Comparison of ENCODE assay signal across 8 cellular contexts in the genomic region with DNA sequence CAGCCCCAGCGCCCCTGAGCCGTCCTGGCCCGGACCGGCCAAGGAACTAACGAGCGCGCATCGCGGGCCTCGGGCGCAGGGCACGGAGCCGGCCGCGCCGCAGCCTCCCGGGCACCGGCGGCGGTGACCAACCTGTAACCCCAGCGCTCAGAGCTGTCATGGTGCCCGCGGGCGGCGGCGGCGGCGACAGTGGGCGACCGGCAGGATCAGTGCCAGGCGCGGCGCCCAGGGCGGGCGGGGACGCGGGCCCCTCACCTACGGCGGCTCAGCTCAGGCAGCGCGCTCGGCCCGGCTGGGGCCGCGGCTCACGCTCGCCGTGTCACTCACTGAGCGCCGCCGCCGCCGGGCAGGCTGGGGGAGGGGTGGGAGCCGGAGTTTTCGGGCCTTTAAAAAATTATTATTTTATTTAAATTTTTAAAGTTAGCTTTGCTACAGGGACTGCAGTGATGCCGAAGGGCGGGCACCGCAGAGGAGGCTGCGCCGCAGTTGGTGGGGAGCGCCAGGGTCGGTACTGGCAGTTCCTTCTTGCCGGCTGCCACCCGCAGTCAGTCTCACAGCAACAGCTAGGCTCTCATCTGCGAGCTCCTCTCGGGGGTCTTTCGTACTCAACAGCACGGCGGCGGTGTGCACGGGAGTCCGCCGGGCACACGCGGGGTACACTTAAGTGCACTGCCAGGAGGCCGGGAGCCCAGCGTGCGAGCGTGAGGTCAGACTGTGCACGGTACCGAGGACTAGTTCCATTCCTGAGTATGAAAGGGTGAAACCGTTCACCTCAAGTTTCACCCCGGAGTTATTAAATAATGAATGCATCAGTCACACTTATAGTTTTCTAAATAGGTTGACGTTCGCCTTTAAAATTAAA. TPM values are rescaled to one million over a fixed set of nuclear protein-coding genes. Genes with fewer than 3 reads are reported as not detected.
DNase-seq lines count a peak whose midpoint lies in the region; ATAC-seq and TF ChIP-seq lines count a peak whose summit lies in the region.

A gene (minus strand): TSS at position 328 of the 862 bp plus-strand sequence. CDS start 17,382 bp downstream, outside the sequence.

- in situ Hi-C loops in gastrocnemius medialis (cut with MboI; ENCODE audit: low sequenced_read_pairs in 4 of 4): no loop called here

- H3K4me3 ChIP-seq in AG09309 (ENCODE audit: control insufficient read depth, low read depth, low read length) (peak within 1 kb of the TSS; percentile 58), iPS-11a (ENCODE audit: low read depth, low read length) (peak within 1 kb of the TSS; percentile 60), gastrocnemius medialis (peak within 1 kb of the TSS; percentile 52 to 74 (median 56))

- no peak for TF ChIP-seq POLR2A in gastrocnemius medialis (IDR thresholded peaks at IDR 0.05)

- peaks cover 0 to 16% (median 0%) of the 10 kb centered on the region in 3 donors for H3K27me3 ChIP-seq in gastrocnemius medialis

- intact Hi-C loops in gastrocnemius medialis (cut with DNase I; ENCODE audit: low total_unique reads): no loop called here

- no peaks in the 10 kb centered on the region for H3K9me3 ChIP-seq in gastrocnemius medialis

- no peak for TF ChIP-seq CTCF in AG09309 (IDR thresholded peaks at IDR 0.05; ENCODE audit: control insufficient read depth, insufficient read depth, low read depth, low read length, missing control alignments)
- TF ChIP-seq CTCF in gastrocnemius medialis (IDR thresholded peaks at IDR 0.05 in 4 of 5, conservative IDR thresholded peaks at IDR 0.05 in 1 of 5): no peak

- ATAC-seq in HG02759 (IDR thresholded peaks at IDR 0.05; ENCODE audit: unreplicated experiment) (peak; percentile 48), gastrocnemius medialis (peak; percentile 41 to 47), GM19023 (IDR thresholded peaks at IDR 0.05; ENCODE audit: unreplicated experiment) (no peak), GM21447 (IDR thresholded peaks at IDR 0.05; ENCODE audit: unreplicated experiment) (no peak)

- DNase-seq in AG09309 (ENCODE audit: low read depth): no peak
- no peak for DNase-seq in gastrocnemius medialis
- DNase-seq in OCI-M1 (lab: John Stamatoyannopoulos, UW): no peak

- H3K27ac ChIP-seq in angular gyrus (ENCODE audit: low read depth, low read length): peak within 1 kb of the TSS; percentile 77
- H3K27ac ChIP-seq in gastrocnemius medialis: no peak within 1 kb of the TSS

- no peaks in the 10 kb centered on the region for H3K36me3 ChIP-seq in gastrocnemius medialis

- H3K4me1 ChIP-seq in gastrocnemius medialis: no peaks in the 10 kb centered on the region

RNA-seq across cellular contexts. Expression of the gene that starts here (rescaled TPM):
- under 1 TPM in 2 of 4 donors, not detected in 2; 0.62 to 0.87 TPM for total RNA-seq in gastrocnemius medialis

Comparison
In these comparisons a context has a peak if more than half of its experiments do, and no peak if none do; other contexts are left out.
1. Peak in ATAC-seq and H3K4me3 ChIP-seq in gastrocnemius medialis; RNA of the gene not detected or under 1 TPM.